8 cellular contexts compared by ENCODE assay signal in genomic region chrX:53422091-53422914, GRCh38. TPM values are rescaled to one million over a fixed set of nuclear protein-coding genes. Genes with fewer than 3 reads are reported as not detected.
A peak's percentile ranks its signal among the peaks of the same experiment; 100 is the strongest.
DNase-seq lines count a peak whose midpoint lies in the region; ATAC-seq and TF ChIP-seq lines count a peak whose summit lies in the region.

RIBC1 (plus strand) TSS chrX:53422873; CDS start chrX:53426277, 3,404 bp downstream.
SMC1A (minus strand) TSS chrX:53422654; CDS start chrX:53422600, 54 bp downstream.

- peak within 1 kb of the TSS; percentile 87 for H3K4me3 Mint-ChIP-seq in T-helper 2 cell treated with Interferon-gamma antibody and Interleukin-4, amounts not matched to agents 5 μg/mL and 100 μg/mL, for 36 hours

- peaks cover 5 to 10% of the 10 kb centered on the region in 2 donors for H3K4me1 ChIP-seq in ascending aorta
- H3K4me1 ChIP-seq in right atrium auricular region = peaks cover 0 to 23% of the 10 kb centered on the region in 2 donors
- no peaks in the 10 kb centered on the region for H3K4me1 ChIP-seq in prostate gland (replicated peaks)
- H3K4me1 ChIP-seq in urinary bladder (ENCODE audit: insufficient read depth) = peaks cover 2% of the 10 kb centered on the region

- intact Hi-C loops in ascending aorta (cut with DNase I) (loop anchor here (1.0 to 5.0 kb wide), 4 partner anchors 12 to 1160 kb away; partner anchors contain the start of genes HSD17B10 and KDM5C), prostate gland (cut with DNase I) (no loop called here)

- TF ChIP-seq CTCF in ascending aorta (IDR thresholded peaks at IDR 0.05) (no peak), right atrium auricular region (IDR thresholded peaks at IDR 0.05) (no peak), prostate gland (IDR thresholded peaks at IDR 0.05) (no peak)

- DNase-seq in NCI-H187 treated with DMSO at 0.1 percent for 48 hours (lab: John Stamatoyannopoulos, UW) (peak; percentile 62), ascending aorta (ENCODE audit: low spot score in 2 of 2) (peak; percentile 93 to 99), right atrium auricular region (ENCODE audit: low spot score) (peak; percentile 99), prostate gland (ENCODE audit: low spot score) (peak; percentile 93)
- DNase-seq in T-helper 2 cell treated with Interferon-gamma antibody and Interleukin-4, amounts not matched to agents 5 μg/mL and 100 μg/mL, for 36 hours (ENCODE audit: low spot score) = peak; percentile 93

- no peaks in the 10 kb centered on the region for H3K27me3 Mint-ChIP-seq in T-helper 2 cell treated with Interferon-gamma antibody and Interleukin-4, amounts not matched to agents 5 μg/mL and 100 μg/mL, for 36 hours (ENCODE audit: low read depth)

- H3K36me3 ChIP-seq in ascending aorta = no peaks in the 10 kb centered on the region
- no peaks in the 10 kb centered on the region for H3K36me3 ChIP-seq in right atrium auricular region
- H3K36me3 ChIP-seq in prostate gland = no peaks in the 10 kb centered on the region
- H3K36me3 ChIP-seq in urinary bladder (ENCODE audit: insufficient read depth) = no peaks in the 10 kb centered on the region

- ATAC-seq in GM18505 (IDR thresholded peaks at IDR 0.05; ENCODE audit: unreplicated experiment) = peak; percentile 93
- peak; percentile 91 for ATAC-seq in HG02970 (IDR thresholded peaks at IDR 0.05; ENCODE audit: low FRiP score, unreplicated experiment)

- H3K27me3 ChIP-seq in ascending aorta = no peaks in the 10 kb centered on the region
- no peaks in the 10 kb centered on the region for H3K27me3 ChIP-seq in right atrium auricular region
- no peaks in the 10 kb centered on the region for H3K27me3 ChIP-seq in prostate gland (replicated peaks; ENCODE audit: insufficient read depth)

- TF ChIP-seq POLR2A in GM18505 (IDR thresholded peaks at IDR 0.05; ENCODE audit: borderline replicate concordance, extremely low read depth, insufficient read depth, insufficient read length) = peak; percentile 83
- TF ChIP-seq POLR2A in prostate gland (IDR thresholded peaks at IDR 0.05) = peak; percentile 26

- H3K9me3 Mint-ChIP-seq in T-helper 2 cell treated with Interferon-gamma antibody and Interleukin-4, amounts not matched to agents 5 μg/mL and 100 μg/mL, for 36 hours = no peaks in the 10 kb centered on the region

- H3K9me3 ChIP-seq in ascending aorta = no peaks in the 10 kb centered on the region
- H3K9me3 ChIP-seq in right atrium auricular region = no peaks in the 10 kb centered on the region
- no peaks in the 10 kb centered on the region for H3K9me3 ChIP-seq in prostate gland

- H3K27ac ChIP-seq in ascending aorta = peak within 1 kb of the TSS; percentile 91 to 92
- peak within 1 kb of the TSS; percentile 89 to 91 for H3K27ac ChIP-seq in right atrium auricular region
- peak within 1 kb of the TSS; percentile 83 to 88 for H3K27ac ChIP-seq in prostate gland
- peak within 1 kb of the TSS; percentile 91 for H3K27ac ChIP-seq in urinary bladder (ENCODE audit: low read depth)

- peaks cover 22% of the 10 kb centered on the region for H3K4me1 Mint-ChIP-seq in T-helper 2 cell treated with Interferon-gamma antibody and Interleukin-4, amounts not matched to agents 5 μg/mL and 100 μg/mL, for 36 hours (ENCODE audit: low read depth)

- H3K4me3 ChIP-seq in ascending aorta (peak within 1 kb of the TSS; percentile 73 to 85), right atrium auricular region (peak within 1 kb of the TSS; percentile 59 to 68), prostate gland (peak within 1 kb of the TSS; percentile 48), urinary bladder (ENCODE audit: low read depth, low read length) (peak within 1 kb of the TSS; percentile 61)

- peaks cover 18% of the 10 kb centered on the region for H3K36me3 Mint-ChIP-seq in T-helper 2 cell treated with Interferon-gamma antibody and Interleukin-4, amounts not matched to agents 5 μg/mL and 100 μg/mL, for 36 hours (ENCODE audit: low read depth)

- H3K27ac Mint-ChIP-seq in T-helper 2 cell treated with Interferon-gamma antibody and Interleukin-4, amounts not matched to agents 5 μg/mL and 100 μg/mL, for 36 hours = peak within 1 kb of the TSS; percentile 97

- WGBS in prostate gland = under 1% methylated on average over 37 of the region's 78 CpGs
- under 1% methylated on average over 78 of the region's 78 CpGs for WGBS in urinary bladder

RNA-seq across cellular contexts. Expression of gene RIBC1, which starts in this region (rescaled TPM):
- not detected for total RNA-seq in ascending aorta
- 1 to 10 TPM in 1 of 2 donors, under 1 TPM in 1; 0.86 to 1.1 TPM for total RNA-seq in right atrium auricular region
- total RNA-seq in prostate gland = 1 to 10 TPM; 3.0 to 5.4 TPM
- 0.32 TPM for total RNA-seq in urinary bladder
- polyA plus RNA-seq in urinary bladder = 1.3 TPM

RNA-seq across cellular contexts. Expression of gene SMC1A, which starts in this region (rescaled TPM):
- total RNA-seq in ascending aorta (11.2 TPM), right atrium auricular region (10 to 100 TPM; 19.4 to 27.9 TPM), prostate gland (10 to 100 TPM; 31.1 to 35.4 TPM), urinary bladder (15.2 TPM)
- polyA plus RNA-seq in urinary bladder = 26.1 TPM

Comparison
In these comparisons a context has a peak if more than half of its experiments do, and no peak if none do; other contexts are left out.
1. Peak in every context shown above with its lines: DNase-seq, ATAC-seq, H3K4me3 ChIP-seq and H3K27ac ChIP-seq.